Comparison of ENCODE assay signal across 20 cellular contexts in the genomic region with DNA sequence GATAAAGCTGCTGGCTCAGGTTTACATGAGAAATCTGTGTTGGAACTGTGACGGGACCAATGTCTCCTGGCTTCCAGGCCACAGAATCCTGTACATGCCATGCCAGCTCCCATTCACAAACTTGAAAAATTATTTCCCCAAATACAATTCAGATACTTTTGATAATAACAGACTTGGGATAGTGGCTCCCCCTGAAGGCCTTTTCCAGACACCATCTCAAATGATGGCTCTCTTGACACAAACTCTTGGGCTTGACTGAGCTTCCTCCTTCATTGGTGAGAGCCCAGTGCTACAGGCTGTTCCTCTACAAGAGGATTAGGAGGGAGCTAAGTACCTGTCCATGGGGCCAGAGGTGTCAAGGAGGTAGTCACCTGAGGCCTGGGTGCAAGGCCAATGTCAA.
A peak's percentile ranks its signal among the peaks of the same experiment; 100 is the strongest.
DNase-seq lines count a peak whose midpoint lies in the region; ATAC-seq, FAIRE-seq and TF ChIP-seq lines count a peak whose summit lies in the region.
"Had no signal": no experiment of that assay in that cellular context is flagged by ENCODE, and none has a peak within 500 bp of the region (broad histone marks: within the 10 kb centered on the region; RNA-seq: fewer than 3 reads in every experiment).

No MANE protein-coding gene starts in this region.

- no peak for TF ChIP-seq CTCF in liver (IDR thresholded peaks at IDR 0.05; ENCODE audit: low read depth, low read length, missing input control)
- no peak for TF ChIP-seq CTCF in HepG2 (CRISPR knock-in tag; IDR thresholded peaks at IDR 0.05)
- TF ChIP-seq CTCF in PC-3 (conservative IDR thresholded peaks at IDR 0.05; ENCODE audit: low read depth, low read length) = peak; percentile 12; the same call in 1 of the 2 replicates
- TF ChIP-seq CTCF in endodermal cell (conservative IDR thresholded peaks at IDR 0.05) = peak; percentile 44
- peak; percentile 2 for TF ChIP-seq CTCF in retinal pigment epithelial cell (conservative IDR thresholded peaks at IDR 0.05; ENCODE audit: low read depth, low read length)

- H3K36me3 ChIP-seq in liver (ENCODE audit: control insufficient read depth in 4 of 4, insufficient read depth in 3 of 4, low read depth in 1 of 4, low read length in 3 of 4) = no peaks in the 10 kb centered on the region
- H3K36me3 ChIP-seq in HepG2 (replicated peaks in 1 of 2; ENCODE audit: control insufficient read depth in 1 of 2, insufficient read depth in 2 of 2, low read length in 2 of 2) = no peaks in the 10 kb centered on the region
- no peaks in the 10 kb centered on the region for H3K36me3 ChIP-seq in PC-3 (ENCODE audit: low read depth, low read length)
- H3K36me3 ChIP-seq in endodermal cell (ENCODE audit: control insufficient read depth, insufficient read depth, low read length) = no peaks in the 10 kb centered on the region
- H3K36me3 ChIP-seq: BLaER1 had no signal

- H3K27me3 Mint-ChIP-seq in endodermal cell (ENCODE audit: insufficient read depth) = peaks cover 33% of the 10 kb centered on the region

- no peak for ATAC-seq in HepG2
- ATAC-seq in PC-3 = no peak
- ATAC-seq: A549; CD8-positive, alpha-beta T cell; GM12878; K562 had no signal

- H3K36me3 Mint-ChIP-seq in endodermal cell (ENCODE audit: low read depth) = no peaks in the 10 kb centered on the region
- H3K36me3 Mint-ChIP-seq: CD8-positive, alpha-beta T cell had no signal

- no peak for FAIRE-seq in HepG2 (lab: Jason Lieb, UNC)
- FAIRE-seq: A549, GM12878, H54, K562 had no signal

- no peak overlapping the region for H3K4me3 ChIP-seq in liver (ENCODE audit: low read depth in 1 of 3, low read length in 3 of 3)
- H3K4me3 ChIP-seq in HepG2 (replicated peaks in 1 of 3; ENCODE audit: insufficient read depth in 1 of 3, low read depth in 2 of 3, low read length in 3 of 3) = no peak overlapping the region
- H3K4me3 ChIP-seq in PC-3 (ENCODE audit: low read length) = no peak overlapping the region
- H3K4me3 ChIP-seq in endodermal cell (ENCODE audit: low read length) = no peak overlapping the region
- no peak overlapping the region for H3K4me3 ChIP-seq in retinal pigment epithelial cell (ENCODE audit: low read length)
- H3K4me3 ChIP-seq: A549, BLaER1, GM12878, K562 had no signal

- H3K79me2 ChIP-seq in HepG2 (ENCODE audit: insufficient read depth, low read length) (no peaks in the 10 kb centered on the region), PC-3 (ENCODE audit: low read length) (no peaks in the 10 kb centered on the region)

- no peak for TF ChIP-seq POLR2A in HepG2 (IDR thresholded peaks at IDR 0.05; ENCODE audit: insufficient read depth in 1 of 2, low read depth in 2 of 2, low read length in 2 of 2)

- no peaks in the 10 kb centered on the region for H3F3A ChIP-seq in PC-3 (ENCODE audit: low read length, unreplicated experiment)

- no TSS peak for BruUV-seq in HepG2 (replicated peaks; lab: Mats Ljungman, UMichigan)
- no TSS peak for BruUV-seq in PC-3 (replicated peaks; lab: Mats Ljungman, UMichigan)

- no peak overlapping the region for H3K27ac Mint-ChIP-seq in endodermal cell
- H3K27ac Mint-ChIP-seq: CD8-positive, alpha-beta T cell had no signal

- DNase-seq in HepG2 (ENCODE audit: low spot score) = no peak
- DNase-seq in PC-3 = no peak
- no peak for DNase-seq in endodermal cell
- DNase-seq in retinal pigment epithelial cell (ENCODE audit: low read depth) = no peak
- DNase-seq in stimulated activated CD4-positive, alpha-beta T cell treated with anti-CD3 and anti-CD28 coated beads, Interleukin-12 subunit alpha, Interleukin-12 subunit beta, amount 100 ng/mL, for 4 hours = no peak
- no peak for DNase-seq in hippocampal formation (lab: John Stamatoyannopoulos, UW)
- no peak for DNase-seq in kidney glomerular epithelial cell (lab: John Stamatoyannopoulos, UW)
- DNase-seq: Calu3; CD8-positive, alpha-beta T cell; DMS79 treated with DMSO at 0.1 percent for 48 hours; GF-D8; IMR-90 had no signal

- intact Hi-C loops in HepG2 (cut with micrococcal nuclease; ENCODE audit: unreplicated experiment) = no loop called here
- intact Hi-C loops in PC-3 (cut with micrococcal nuclease) = no loop called here

- TF ChIP-seq EP300 in HepG2 (IDR thresholded peaks at IDR 0.05; ENCODE audit: low read depth in 2 of 2, low read length in 2 of 2) (no peak), HepG2 (CRISPR knock-in tag; IDR thresholded peaks at IDR 0.05; ENCODE audit: borderline replicate concordance) (no peak)

- H3K4me3 Mint-ChIP-seq in endodermal cell = no peak overlapping the region
- H3K4me3 Mint-ChIP-seq: CD8-positive, alpha-beta T cell had no signal

- H4K20me1 ChIP-seq in HepG2 (ENCODE audit: insufficient read depth, low read length) (no peaks in the 10 kb centered on the region), PC-3 (ENCODE audit: low read length) (no peaks in the 10 kb centered on the region)
- H4K20me1 ChIP-seq: BLaER1 had no signal

- 88% methylated on average over 1 of the region's 1 CpG for WGBS in liver
- WGBS in HepG2 (ENCODE audit: low lambda C conversion rate) = no CpG with 5 or more reads among the region's 1 CpG
- 100% methylated on average over 1 of the region's 1 CpG for WGBS in endodermal cell (ENCODE audit: insufficient coverage in 1 of 2, insufficient read length in 1 of 2), 2 experiments

- H3K9ac ChIP-seq in liver (ENCODE audit: low read depth in 1 of 2, low read length in 2 of 2) = no peak overlapping the region
- no peak overlapping the region for H3K9ac ChIP-seq in HepG2 (ENCODE audit: insufficient read depth, low read depth, low read length)
- no peak overlapping the region for H3K9ac ChIP-seq in PC-3 (ENCODE audit: low read length)
- H3K9ac ChIP-seq in endodermal cell (ENCODE audit: extremely low read depth, low read length, poor library complexity, severe bottlenecking) = no peak overlapping the region
- H3K9ac ChIP-seq: BLaER1 had no signal

- CTCF ChIA-PET in HepG2 (lab: Yijun Ruan, JAX; ENCODE audit: low intra/inter-chr PET ratio, low total read pairs) (no interaction called here), PC-3 (lab: Charles Lee) (no interaction called here)

- TF ChIP-seq RAD21 in liver (IDR thresholded peaks at IDR 0.05) (peak; percentile 48 to 57), HepG2 (CRISPR knock-in tag; IDR thresholded peaks at IDR 0.05) (no peak)

- POLR2A ChIA-PET in HepG2 (lab: Yijun Ruan, JAX) (no interaction called here), PC-3 (lab: Charles Lee; ENCODE audit: unreplicated experiment) (no interaction called here)

- no peaks in the 10 kb centered on the region for H3K9me2 ChIP-seq in PC-3 (replicated peaks; ENCODE audit: low read length)

- no peaks in the 10 kb centered on the region for H3K9me3 Mint-ChIP-seq in endodermal cell
- H3K9me3 Mint-ChIP-seq: CD8-positive, alpha-beta T cell had no signal

- H3K4me1 ChIP-seq in liver (ENCODE audit: control insufficient read depth in 4 of 4, insufficient read depth in 4 of 4, low read length in 3 of 4) (peaks cover 0 to 18% (median 7%) of the 10 kb centered on the region in 4 donors), HepG2 (ENCODE audit: insufficient read depth, low read length) (no peaks in the 10 kb centered on the region), PC-3 (ENCODE audit: insufficient read depth, low read length) (no peaks in the 10 kb centered on the region), endodermal cell (ENCODE audit: control insufficient read depth, insufficient read depth, low read length) (peaks cover under 1% of the 10 kb centered on the region)
- H3K4me1 ChIP-seq: A549 had no signal

- H3K27ac ChIP-seq in liver (ENCODE audit: low read depth in 1 of 2, low read length in 2 of 2) = no peak overlapping the region
- H3K27ac ChIP-seq in HepG2 (ENCODE audit: extremely low read length, insufficient read depth, low read length) = no peak overlapping the region
- no peak overlapping the region for H3K27ac ChIP-seq in PC-3 (ENCODE audit: low read length)
- no peak overlapping the region for H3K27ac ChIP-seq in endodermal cell (ENCODE audit: low read depth, low read length)
- H3K27ac ChIP-seq: 22Rv1, A549, BLaER1, HL-60 had no signal

- no peak overlapping the region for H3K4me2 ChIP-seq in HepG2 (ENCODE audit: low read depth, low read length)
- no peak overlapping the region for H3K4me2 ChIP-seq in PC-3 (ENCODE audit: low read length)
- H3K4me2 ChIP-seq: A549, BLaER1 had no signal

- in situ Hi-C loops in HepG2 (cut with HindIII; ENCODE audit: extremely low pct_ligation_motif_present, low pct_unique_long_range_greater_than_20kb) = no loop called here

- H3K9me3 ChIP-seq in liver (ENCODE audit: control insufficient read depth in 4 of 4, low read length in 3 of 4) (no peaks in the 10 kb centered on the region), HepG2 (ENCODE audit: low read length) (no peaks in the 10 kb centered on the region), PC-3 (ENCODE audit: low read length) (no peaks in the 10 kb centered on the region), endodermal cell (ENCODE audit: control insufficient read depth, low read length) (peaks cover 6% of the 10 kb centered on the region)
- H3K9me3 ChIP-seq: A549 had no signal

- H3K27me3 ChIP-seq in liver (ENCODE audit: control insufficient read depth in 4 of 4, insufficient read depth in 4 of 4, low read length in 3 of 4) (no peaks in the 10 kb centered on the region), HepG2 (ENCODE audit: control insufficient read depth in 1 of 2, insufficient read depth in 2 of 2, low read length in 2 of 2) (no peaks in the 10 kb centered on the region), PC-3 (ENCODE audit: low read length) (no peaks in the 10 kb centered on the region), endodermal cell (ENCODE audit: control insufficient read depth, insufficient read depth, low read length, poor library complexity, severe bottlenecking) (no peaks in the 10 kb centered on the region)
- H3K27me3 ChIP-seq: BLaER1 had no signal

- H2AFZ ChIP-seq in HepG2 (ENCODE audit: low read length) = no peak overlapping the region
- no peak overlapping the region for H2AFZ ChIP-seq in PC-3 (ENCODE audit: low read length)

- peaks cover 1% of the 10 kb centered on the region for H3K4me1 Mint-ChIP-seq in endodermal cell

TF ChIP-seq in liver, 16 proteins besides CTCF, POLR2A, EP300 and RAD21 (continues in another document):
- TF ChIP-seq YY1 (IDR thresholded peaks at IDR 0.05) = no peak

TF ChIP-seq in HepG2, 621 proteins besides CTCF, POLR2A, EP300 and RAD21 (continues in another document):
- no peak for TF ChIP-seq ZKSCAN8 (CRISPR knock-in tag; IDR thresholded peaks at IDR 0.05; ENCODE audit: borderline replicate concordance)
- no peak for TF ChIP-seq HOXD1 (CRISPR knock-in tag; IDR thresholded peaks at IDR 0.05)
- no peak for TF ChIP-seq PHB2 (IDR thresholded peaks at IDR 0.05; ENCODE audit: partially characterized antibody)
- no peak for TF ChIP-seq ZNF232 (CRISPR knock-in tag; IDR thresholded peaks at IDR 0.05; ENCODE audit: borderline replicate concordance)
- no peak for TF ChIP-seq YEATS4 (CRISPR knock-in tag; IDR thresholded peaks at IDR 0.05; ENCODE audit: borderline replicate concordance)
- TF ChIP-seq ZNF441 (CRISPR knock-in tag; IDR thresholded peaks at IDR 0.05; ENCODE audit: borderline replicate concordance) = no peak
- TF ChIP-seq CBX2 (IDR thresholded peaks at IDR 0.05; ENCODE audit: low read depth, low read length) = no peak
- no peak for TF ChIP-seq CBX2 (CRISPR knock-in tag; IDR thresholded peaks at IDR 0.05; ENCODE audit: low read depth)
- TF ChIP-seq FOXA1 (IDR thresholded peaks at IDR 0.05) = no peak
- no peak for TF ChIP-seq FOXA1 (CRISPR knock-in tag; IDR thresholded peaks at IDR 0.05)
- no peak for TF ChIP-seq KDM6A (CRISPR knock-in tag; IDR thresholded peaks at IDR 0.05; ENCODE audit: low read depth)

Comparison
In these comparisons a context has a peak if more than half of its experiments do, and no peak if none do; other contexts are left out.
1. CTCF ChIP-seq: peak in PC-3 (single experiment), endodermal cell (single experiment) and retinal pigment epithelial cell (single experiment); none in liver (single experiment) and HepG2 (single experiment).